ENCODE assay signal across 12 cellular contexts in genomic region chr2:85852078-85852790, GRCh38. TPM values are rescaled to one million over a fixed set of nuclear protein-coding genes. Genes with fewer than 3 reads are reported as not detected.
DNase-seq lines count a peak whose midpoint lies in the region; ATAC-seq and TF ChIP-seq lines count a peak whose summit lies in the region.
"Had no signal": no experiment of that assay in that cellular context is flagged by ENCODE, and none has a peak within 500 bp of the region (broad histone marks: within the 10 kb centered on the region; RNA-seq: fewer than 3 reads in every experiment).

No MANE protein-coding gene starts in this region.

- H3K4me3 Mint-ChIP-seq in effector memory CD8-positive, alpha-beta T cell = peak overlapping the region; percentile 75 to 91
- peak overlapping the region; percentile 76 to 80 for H3K4me3 Mint-ChIP-seq in stimulated activated naive B cell treated with anti-CD40 and anti-IgM and Interleukin-4, amounts not matched to agents 10 μg/mL and 1 μg/mL and 100 μg/mL, for 72 hours
- H3K4me3 Mint-ChIP-seq: neural crest cell, WTC11 had no signal

- peak overlapping the region; percentile 63; the same call in 1 of the 2 replicates for H3K4me2 ChIP-seq in OCI-LY7 (ENCODE audit: low read length)

- BruUV-seq in OCI-LY7 (replicated peaks; lab: Mats Ljungman, UMichigan) = no TSS peak

- peaks cover 16% of the 10 kb centered on the region for H3K4me1 ChIP-seq in OCI-LY7 (ENCODE audit: insufficient read depth, low read length, poor library complexity, severe bottlenecking)

- peak overlapping the region; percentile 94; the same call in 1 of the 2 replicates for H2AFZ ChIP-seq in OCI-LY7 (ENCODE audit: low read length)

- no peaks in the 10 kb centered on the region for H3K9me2 ChIP-seq in OCI-LY7 (ENCODE audit: insufficient read depth, low read length)

- no peak for ATAC-seq in effector memory CD8-positive, alpha-beta T cell (replicated peaks)
- no peak for ATAC-seq in stimulated activated naive B cell treated with anti-CD40 and anti-IgM and Interleukin-4, amounts not matched to agents 10 μg/mL and 1 μg/mL and 100 μg/mL, for 72 hours (replicated peaks)
- ATAC-seq in left lobe of liver = no peak
- ATAC-seq: WTC11 had no signal

- peak overlapping the region; percentile 98 for H3K27ac Mint-ChIP-seq in effector memory CD8-positive, alpha-beta T cell
- H3K27ac Mint-ChIP-seq in stimulated activated naive B cell treated with anti-CD40 and anti-IgM and Interleukin-4, amounts not matched to agents 10 μg/mL and 1 μg/mL and 100 μg/mL, for 72 hours = peak overlapping the region; percentile 99

- DNase-seq in NK-92 treated with Interleukin-12 subunit alpha and Interleukin-12 subunit beta, amount 100 ng/mL, for 24 hours (lab: John Stamatoyannopoulos, UW) = peak; percentile 5
- DNase-seq in NK-92 (lab: John Stamatoyannopoulos, UW; ENCODE audit: unreplicated experiment) = no peak
- no peak for DNase-seq in OCI-LY7 (ENCODE audit: low spot score)
- no peak for DNase-seq in effector memory CD8-positive, alpha-beta T cell
- no peak for DNase-seq in stimulated activated naive B cell treated with anti-CD40 and anti-IgM and Interleukin-4, amounts not matched to agents 10 μg/mL and 1 μg/mL and 100 μg/mL, for 72 hours
- DNase-seq in NAMALWA (ENCODE audit: low spot score) = no peak
- no peak for DNase-seq in NCI-H2081 (lab: John Stamatoyannopoulos, UW)
- DNase-seq in left lobe of liver (ENCODE audit: low spot score) = no peak
- DNase-seq: 8988T, NCI-H2171 had no signal

- H3K4me1 Mint-ChIP-seq in effector memory CD8-positive, alpha-beta T cell (ENCODE audit: low read depth in 2 of 2) = peaks cover 61 to 69% of the 10 kb centered on the region in 2 donors
- H3K4me1 Mint-ChIP-seq in stimulated activated naive B cell treated with anti-CD40 and anti-IgM and Interleukin-4, amounts not matched to agents 10 μg/mL and 1 μg/mL and 100 μg/mL, for 72 hours = peaks cover 49 to 58% of the 10 kb centered on the region in 2 donors
- H3K4me1 Mint-ChIP-seq: neural crest cell, WTC11 had no signal

- no peaks in the 10 kb centered on the region for H4K20me1 ChIP-seq in OCI-LY7 (ENCODE audit: insufficient read depth, low read length)

- POLR2A ChIA-PET in OCI-LY7 (lab: Charles Lee) = interaction anchor here (0.5 kb wide), 1 partner anchor 154 kb away, joined by 3 read pairs; no protein-coding TSS in a partner anchor

- no peak overlapping the region for H3K27ac ChIP-seq in OCI-LY7 (ENCODE audit: low read depth, low read length, poor library complexity, severe bottlenecking)

- no peaks in the 10 kb centered on the region for H3K27me3 Mint-ChIP-seq in effector memory CD8-positive, alpha-beta T cell
- no peaks in the 10 kb centered on the region for H3K27me3 Mint-ChIP-seq in stimulated activated naive B cell treated with anti-CD40 and anti-IgM and Interleukin-4, amounts not matched to agents 10 μg/mL and 1 μg/mL and 100 μg/mL, for 72 hours

- H3K36me3 Mint-ChIP-seq in effector memory CD8-positive, alpha-beta T cell (ENCODE audit: insufficient read depth) = peaks cover 42% of the 10 kb centered on the region
- peaks cover 65 to 85% of the 10 kb centered on the region in 2 donors for H3K36me3 Mint-ChIP-seq in stimulated activated naive B cell treated with anti-CD40 and anti-IgM and Interleukin-4, amounts not matched to agents 10 μg/mL and 1 μg/mL and 100 μg/mL, for 72 hours

- H3K9me3 Mint-ChIP-seq in effector memory CD8-positive, alpha-beta T cell = no peaks in the 10 kb centered on the region
- peaks cover 14 to 20% of the 10 kb centered on the region in 2 donors for H3K9me3 Mint-ChIP-seq in stimulated activated naive B cell treated with anti-CD40 and anti-IgM and Interleukin-4, amounts not matched to agents 10 μg/mL and 1 μg/mL and 100 μg/mL, for 72 hours
- H3K9me3 Mint-ChIP-seq: neural crest cell, WTC11 had no signal

- intact Hi-C loops in OCI-LY7 (cut with micrococcal nuclease; ENCODE audit: unreplicated experiment) = no loop called here

- TF ChIP-seq CTCF in OCI-LY7 (conservative IDR thresholded peaks at IDR 0.05; ENCODE audit: low read length) = no peak

- no peak overlapping the region for H3K4me3 ChIP-seq in OCI-LY7 (ENCODE audit: low read depth, low read length, poor library complexity, severe bottlenecking)

- H3K79me2 ChIP-seq in OCI-LY7 (ENCODE audit: insufficient read depth, low read depth, low read length) = no peaks in the 10 kb centered on the region

- H3K9me3 ChIP-seq in OCI-LY7 (ENCODE audit: low read length) = no peaks in the 10 kb centered on the region; the same call in 1 of the 2 replicates

- CTCF ChIA-PET in OCI-LY7 (lab: Charles Lee; ENCODE audit: unreplicated experiment) = no interaction called here

- H3K36me3 ChIP-seq in OCI-LY7 (ENCODE audit: insufficient read depth, low read length) = no peaks in the 10 kb centered on the region; the same call in 1 of the 2 replicates

RNA-seq across cellular contexts. Expression of gene ST3GAL5, which starts 36.6 kb away (rescaled TPM):
- 6.1 and 7.4 TPM in 2 replicates for total RNA-seq in OCI-LY7 (2014; rRNA removed; shearing (Covaris generic))
- total RNA-seq in OCI-LY7 (2022) (8.5 and 11.3 TPM in 2 replicates), left lobe of liver (12.8 TPM)
